ENCODE assay signal across 1 cellular context in genomic region chrX:100654256-100654655, GRCh38.
TF ChIP-seq lines count a peak whose summit lies in the region.

No MANE protein-coding gene starts in this region.

TF ChIP-seq in SK-N-SH treated with all-trans-retinoic acid at 6 μM for 48 hours, 23 proteins besides CTCF, POLR2A, EP300 and RAD21 (continued from another document):
- TF ChIP-seq PATZ1 (CRISPR knock-in tag; IDR thresholded peaks at IDR 0.05; ENCODE audit: borderline replicate concordance) (no peak), ZFP3 (CRISPR knock-in tag; IDR thresholded peaks at IDR 0.05) (no peak)
